In genomic region chr22:50550395-50550794, GRCh38 we compare ENCODE assay signal across 26 cellular contexts. TPM values are rescaled to one million over a fixed set of nuclear protein-coding genes. Genes with fewer than 3 reads are reported as not detected.
DNase-seq lines count a peak whose midpoint lies in the region; ATAC-seq lines count a peak whose summit lies in the region.
"Had no signal": no experiment of that assay in that cellular context is flagged by ENCODE, and none has a peak within 500 bp of the region (broad histone marks: within the 10 kb centered on the region; RNA-seq: fewer than 3 reads in every experiment).

No MANE protein-coding gene starts in this region.

- H3K9ac ChIP-seq in BLaER1 = no peak overlapping the region

- no peak overlapping the region for H3K27ac ChIP-seq in BLaER1
- peak overlapping the region; percentile 1 for H3K27ac ChIP-seq in CD4-positive, CD25-positive, alpha-beta regulatory T cell (ENCODE audit: insufficient read depth, low read length, poor library complexity, severe bottlenecking)
- no peak overlapping the region for H3K27ac ChIP-seq in caudate nucleus (ENCODE audit: low read depth, low read length)
- H3K27ac ChIP-seq: left lung, Peyer's patch, SJSA1, upper lobe of left lung had no signal

- ATAC-seq in CD4-positive, CD25-positive, alpha-beta regulatory T cell (ENCODE audit: low read depth in 2 of 2) = no peak
- ATAC-seq in activated T-helper 17 cell treated with anti-CD3 and anti-CD28 coated beads, Interleukin-2, amount 50 U/mL, for 72 hours (replicated peaks) = no peak
- ATAC-seq in naive thymus-derived CD8-positive, alpha-beta T cell = no peak
- ATAC-seq: left lung, WTC11 had no signal

- H3K27ac Mint-ChIP-seq in CD4-positive, CD25-positive, alpha-beta regulatory T cell = peak overlapping the region; percentile 65 to 81 (median 69)
- peak overlapping the region; percentile 84 for H3K27ac Mint-ChIP-seq in activated T-helper 17 cell treated with anti-CD3 and anti-CD28 coated beads, Interleukin-2, amount 50 U/mL, for 72 hours
- H3K27ac Mint-ChIP-seq in naive thymus-derived CD8-positive, alpha-beta T cell = peak overlapping the region in 9 of 10 donors; percentile 14 to 93 (median 68)
- H3K27ac Mint-ChIP-seq: WTC11 had no signal

- DNase-seq in CD4-positive, CD25-positive, alpha-beta regulatory T cell = no peak
- DNase-seq in naive thymus-derived CD8-positive, alpha-beta T cell = no peak
- DNase-seq in caudate nucleus (lab: John Stamatoyannopoulos, UW) (no peak), AG08396 (ENCODE audit: low spot score) (no peak)
- no peak for DNase-seq in activated CD4-positive, CD25-positive, alpha-beta regulatory T cell (lab: John Stamatoyannopoulos, UW)
- DNase-seq: AML-193; H9; head of caudate nucleus; left lung; NCI-H1105; NCI-H2081 treated with DMSO at 0.1 percent for 48 hours; NCI-H446 treated with DMSO at 0.1 percent for 48 hours; NK-92 treated with Interleukin-12 subunit alpha and Interleukin-12 subunit beta, amount 100 ng/mL, for 24 hours; Peyer's patch; stimulated activated CD4-positive, alpha-beta T cell treated with anti-CD3 and anti-CD28 coated beads, Interleukin-2, amount 100 ng/mL, for 48 hours; upper lobe of left lung had no signal

- H3K36me3 Mint-ChIP-seq in CD4-positive, CD25-positive, alpha-beta regulatory T cell = no peaks in the 10 kb centered on the region
- H3K36me3 Mint-ChIP-seq in activated T-helper 17 cell treated with anti-CD3 and anti-CD28 coated beads, Interleukin-2, amount 50 U/mL, for 72 hours (ENCODE audit: low read depth) = no peaks in the 10 kb centered on the region
- no peaks in the 10 kb centered on the region for H3K36me3 Mint-ChIP-seq in naive thymus-derived CD8-positive, alpha-beta T cell
- H3K36me3 Mint-ChIP-seq: mesothelial cell of epicardium, WTC11 had no signal

- no peaks in the 10 kb centered on the region for H3K36me3 ChIP-seq in BLaER1
- H3K36me3 ChIP-seq in CD4-positive, CD25-positive, alpha-beta regulatory T cell (ENCODE audit: control insufficient read depth, insufficient read depth, low read length) = no peaks in the 10 kb centered on the region
- H3K36me3 ChIP-seq: left lung, Peyer's patch, SJSA1, upper lobe of left lung had no signal

- POLR2A ChIA-PET in naive thymus-derived CD8-positive, alpha-beta T cell (lab: Charles Lee) = interaction anchor here (0.9 to 6.7 kb wide), 7 partner anchors 10 to 71 kb away, joined by 3 to 72 read pairs (median 10); partner anchors contain the start of genes CHKB, SCO2, SYCE3 and TYMP

- no peaks in the 10 kb centered on the region for H3K9me3 Mint-ChIP-seq in CD4-positive, CD25-positive, alpha-beta regulatory T cell
- H3K9me3 Mint-ChIP-seq in activated T-helper 17 cell treated with anti-CD3 and anti-CD28 coated beads, Interleukin-2, amount 50 U/mL, for 72 hours = no peaks in the 10 kb centered on the region
- H3K9me3 Mint-ChIP-seq in naive thymus-derived CD8-positive, alpha-beta T cell = no peaks in the 10 kb centered on the region
- H3K9me3 Mint-ChIP-seq: H9, mesothelial cell of epicardium, WTC11 had no signal

- H3K9me3 ChIP-seq in BLaER1 = no peaks in the 10 kb centered on the region
- H3K9me3 ChIP-seq in CD4-positive, CD25-positive, alpha-beta regulatory T cell (ENCODE audit: control insufficient read depth in 2 of 2, low read length in 2 of 2) = no peaks in the 10 kb centered on the region
- H3K9me3 ChIP-seq: left lung, Peyer's patch, SJSA1, upper lobe of left lung had no signal

- peaks cover under 1% of the 10 kb centered on the region for H3K27me3 ChIP-seq in BLaER1
- no peaks in the 10 kb centered on the region for H3K27me3 ChIP-seq in CD4-positive, CD25-positive, alpha-beta regulatory T cell (ENCODE audit: control insufficient read depth, insufficient read depth, low read length)
- H3K27me3 ChIP-seq: SJSA1 had no signal

- H4K20me1 ChIP-seq in BLaER1 = peaks cover 14% of the 10 kb centered on the region; the same call in 1 of the 2 replicates

- peak overlapping the region; percentile 100 for H3K4me2 ChIP-seq in BLaER1

- H3K27me3 Mint-ChIP-seq in CD4-positive, CD25-positive, alpha-beta regulatory T cell = no peaks in the 10 kb centered on the region
- H3K27me3 Mint-ChIP-seq in activated T-helper 17 cell treated with anti-CD3 and anti-CD28 coated beads, Interleukin-2, amount 50 U/mL, for 72 hours = no peaks in the 10 kb centered on the region
- H3K27me3 Mint-ChIP-seq in naive thymus-derived CD8-positive, alpha-beta T cell = no peaks in the 10 kb centered on the region

- H3K4me1 ChIP-seq in BLaER1 = peaks cover 50% of the 10 kb centered on the region
- peaks cover 36% of the 10 kb centered on the region for H3K4me1 ChIP-seq in CD4-positive, CD25-positive, alpha-beta regulatory T cell (ENCODE audit: control insufficient read depth, insufficient read depth, low read length, poor library complexity, severe bottlenecking)
- H3K4me1 ChIP-seq: SJSA1 had no signal

- H3K4me1 Mint-ChIP-seq in CD4-positive, CD25-positive, alpha-beta regulatory T cell = peaks cover 0 to 38% (median 13%) of the 10 kb centered on the region in 4 donors
- H3K4me1 Mint-ChIP-seq in activated T-helper 17 cell treated with anti-CD3 and anti-CD28 coated beads, Interleukin-2, amount 50 U/mL, for 72 hours = peaks cover 4% of the 10 kb centered on the region
- H3K4me1 Mint-ChIP-seq in naive thymus-derived CD8-positive, alpha-beta T cell = peaks cover 17 to 40% (median 32%) of the 10 kb centered on the region in 4 donors

- H3K4me3 Mint-ChIP-seq in CD4-positive, CD25-positive, alpha-beta regulatory T cell = peak overlapping the region; percentile 47 to 84 (median 80)
- peak overlapping the region; percentile 77 for H3K4me3 Mint-ChIP-seq in activated T-helper 17 cell treated with anti-CD3 and anti-CD28 coated beads, Interleukin-2, amount 50 U/mL, for 72 hours
- peak overlapping the region; percentile 50 to 88 (median 76) for H3K4me3 Mint-ChIP-seq in naive thymus-derived CD8-positive, alpha-beta T cell
- H3K4me3 Mint-ChIP-seq: H9, mesothelial cell of epicardium, WTC11 had no signal

- H3K4me3 ChIP-seq in BLaER1 = no peak overlapping the region
- no peak overlapping the region for H3K4me3 ChIP-seq in CD4-positive, CD25-positive, alpha-beta regulatory T cell (ENCODE audit: low read depth, low read length)
- H3K4me3 ChIP-seq: left lung, Peyer's patch, SJSA1, skin epidermis, upper lobe of left lung had no signal

RNA-seq across cellular contexts. Expression of gene KLHDC7B, which starts 4.7 kb away (rescaled TPM):
- 5.9 TPM for total RNA-seq in CD4-positive, CD25-positive, alpha-beta regulatory T cell
- 10 to 100 TPM in 1 of 4 donors, 1 to 10 TPM in 3; 5.6 to 11.7 (median 8.4) TPM for polyA plus RNA-seq in CD4-positive, CD25-positive, alpha-beta regulatory T cell
- total RNA-seq in activated T-helper 17 cell treated with anti-CD3 and anti-CD28 coated beads, Interleukin-2, amount 50 U/mL, for 72 hours = 1 to 10 TPM; 4.2 to 4.4 TPM
- total RNA-seq in naive thymus-derived CD8-positive, alpha-beta T cell = 1 to 10 TPM; 5.7 to 6.2 TPM
- polyA plus RNA-seq in naive thymus-derived CD8-positive, alpha-beta T cell = 1 to 10 TPM; 5.3 to 7.9 (median 6.5) TPM
- total RNA-seq: H9, HT1080, LHCN-M2, pulmonary artery endothelial cell, WTC11 had no signal

RNA-seq across cellular contexts. Expression of gene SYCE3, which starts 12.3 kb away (rescaled TPM):
- total RNA-seq in CD4-positive, CD25-positive, alpha-beta regulatory T cell = not detected
- polyA plus RNA-seq in CD4-positive, CD25-positive, alpha-beta regulatory T cell = not detected
- total RNA-seq in activated T-helper 17 cell treated with anti-CD3 and anti-CD28 coated beads, Interleukin-2, amount 50 U/mL, for 72 hours = 1 to 10 TPM in 1 of 2 donors, under 1 TPM in 1; 0.65 to 2.3 TPM
- not detected for total RNA-seq in naive thymus-derived CD8-positive, alpha-beta T cell
- polyA plus RNA-seq in naive thymus-derived CD8-positive, alpha-beta T cell = not detected
- total RNA-seq: HT1080, left lung, LHCN-M2, Peyer's patch, pulmonary artery endothelial cell, SJSA1 had no signal
- polyA plus RNA-seq: adipose tissue had no signal

RNA-seq across cellular contexts. Expression of gene TYMP, which starts 20.6 kb away (rescaled TPM):
- 46.9 TPM for total RNA-seq in CD4-positive, CD25-positive, alpha-beta regulatory T cell
- polyA plus RNA-seq in CD4-positive, CD25-positive, alpha-beta regulatory T cell = 10 to 100 TPM; 29.2 to 65.2 (median 44.4) TPM
- total RNA-seq in activated T-helper 17 cell treated with anti-CD3 and anti-CD28 coated beads, Interleukin-2, amount 50 U/mL, for 72 hours = 10 to 100 TPM; 73.0 to 74.0 TPM
- total RNA-seq in naive thymus-derived CD8-positive, alpha-beta T cell = 1 to 10 TPM; 2.1 to 3.4 TPM
- polyA plus RNA-seq in naive thymus-derived CD8-positive, alpha-beta T cell = 1 to 10 TPM; 1.9 to 5.5 (median 3.1) TPM

RNA-seq across cellular contexts. Expression of gene SCO2, which starts 25.0 kb away (rescaled TPM):
- total RNA-seq in CD4-positive, CD25-positive, alpha-beta regulatory T cell = 14.6 TPM
- polyA plus RNA-seq in CD4-positive, CD25-positive, alpha-beta regulatory T cell = 10 to 100 TPM in 1 of 4 donors, 1 to 10 TPM in 3; 6.4 to 10.4 (median 7.7) TPM
- total RNA-seq in activated T-helper 17 cell treated with anti-CD3 and anti-CD28 coated beads, Interleukin-2, amount 50 U/mL, for 72 hours = 1 to 10 TPM; 2.8 to 9.9 TPM
- 1 to 10 TPM in 1 of 2 experiments, not detected in 1; 2.7 TPM for total RNA-seq in naive thymus-derived CD8-positive, alpha-beta T cell
- polyA plus RNA-seq in naive thymus-derived CD8-positive, alpha-beta T cell = 1 to 10 TPM; 4.0 to 8.3 (median 6.8) TPM
- total RNA-seq: WTC11 had no signal

RNA-seq across cellular contexts. Expression of gene CPT1B, which starts 27.8 kb away (rescaled TPM):
- total RNA-seq in CD4-positive, CD25-positive, alpha-beta regulatory T cell = 71.8 TPM
- under 1 TPM in 3 of 4 donors, not detected in 1; 0.25 to 0.76 (median 0.27) TPM for polyA plus RNA-seq in CD4-positive, CD25-positive, alpha-beta regulatory T cell
- 10 to 100 TPM; 57.3 to 62.8 TPM for total RNA-seq in activated T-helper 17 cell treated with anti-CD3 and anti-CD28 coated beads, Interleukin-2, amount 50 U/mL, for 72 hours
- total RNA-seq in naive thymus-derived CD8-positive, alpha-beta T cell = 10 to 100 TPM; 94.7 to 97.5 TPM
- 1 to 10 TPM in 1 of 3 donors, under 1 TPM in 1, not detected in 1; 0.23 to 1.3 TPM for polyA plus RNA-seq in naive thymus-derived CD8-positive, alpha-beta T cell

Comparison
In these comparisons a context has a peak if more than half of its experiments do, and no peak if none do; other contexts are left out.
1. RNA of gene TYMP, which starts 20.6 kb away (total RNA-seq): 73.0 to 74.0 TPM in activated T-helper 17 cell treated with anti-CD3 and anti-CD28 coated beads, Interleukin-2, amount 50 U/mL, for 72 hours and 46.9 TPM in CD4-positive, CD25-positive, alpha-beta regulatory T cell (single experiment); 2.1 to 3.4 TPM in naive thymus-derived CD8-positive, alpha-beta T cell; every median in the first group is over 10 times any median in the second.
2. Peak in every context shown above with its lines, with median percentiles within 50 percentile points of each other: H3K27ac Mint-ChIP-seq and H3K4me3 Mint-ChIP-seq.